In genomic region chrX:16826207-16826606, GRCh38 we compare ENCODE assay signal across 8 cellular contexts. TPM values are rescaled to one million over a fixed set of nuclear protein-coding genes. Genes with fewer than 3 reads are reported as not detected.
A peak's percentile ranks its signal among the peaks of the same experiment; 100 is the strongest.
DNase-seq lines count a peak whose midpoint lies in the region; ATAC-seq lines count a peak whose summit lies in the region.

No MANE protein-coding gene starts in this region.

- no peaks in the 10 kb centered on the region for H3K27me3 Mint-ChIP-seq in central memory CD8-positive, alpha-beta T cell

- no peak overlapping the region for H3K27ac Mint-ChIP-seq in central memory CD8-positive, alpha-beta T cell (ENCODE audit: low read depth)

- peaks cover 40% of the 10 kb centered on the region for H3K36me3 Mint-ChIP-seq in central memory CD8-positive, alpha-beta T cell (ENCODE audit: insufficient read depth)

- H3K9me3 Mint-ChIP-seq in central memory CD8-positive, alpha-beta T cell: no peaks in the 10 kb centered on the region

- no peak overlapping the region for H3K4me3 Mint-ChIP-seq in central memory CD8-positive, alpha-beta T cell

- DNase-seq in COR-L47 (lab: John Stamatoyannopoulos, UW): peak; percentile 9
- peak; percentile 66 for DNase-seq in NCI-H460 (ENCODE audit: extremely low read depth, low read depth)
- no peak for DNase-seq in central memory CD8-positive, alpha-beta T cell (ENCODE audit: low spot score in 2 of 2)
- DNase-seq in medulla oblongata (ENCODE audit: extremely low spot score): peak; percentile 48
- DNase-seq in stimulated activated CD4-positive, alpha-beta T cell treated with anti-CD3 and anti-CD28 coated beads, Interleukin-4, amount 100 ng/mL, for 24 hours: no peak

- no peaks in the 10 kb centered on the region for H3K4me1 Mint-ChIP-seq in central memory CD8-positive, alpha-beta T cell

- ATAC-seq in GM18861 (IDR thresholded peaks at IDR 0.05; ENCODE audit: unreplicated experiment) (peak; percentile 55), HG03520 (IDR thresholded peaks at IDR 0.05; ENCODE audit: unreplicated experiment) (no peak), GM19023 (IDR thresholded peaks at IDR 0.05; ENCODE audit: unreplicated experiment) (no peak)
- ATAC-seq in central memory CD8-positive, alpha-beta T cell (replicated peaks; ENCODE audit: extremely low read depth, poor library complexity, severe bottlenecking): peak; percentile 32

RNA-seq across cellular contexts. Expression of gene TXLNG, which starts 39.9 kb away (rescaled TPM):
- 32.6 and 38.3 TPM in 2 replicates for total RNA-seq in NCI-H460 (2014; rRNA removed; shearing (Covaris generic))
- 33.4 and 45.7 TPM in 2 replicates for polyA plus RNA-seq in NCI-H460 (2014; cell fraction: nucleus; rRNA removed)

RNA-seq across cellular contexts. Expression of gene RBBP7, which starts 44.0 kb away (rescaled TPM):
- 130 and 146 TPM in 2 replicates for total RNA-seq in NCI-H460 (2014; rRNA removed; shearing (Covaris generic))
- 194 and 204 TPM in 2 replicates for polyA plus RNA-seq in NCI-H460 (2014; cell fraction: nucleus; rRNA removed)

Comparison
In these comparisons a context has a peak if more than half of its experiments do, and no peak if none do; other contexts are left out.
1. DNase-seq: peak in COR-L47 (single experiment), NCI-H460 (single experiment) and medulla oblongata (single experiment); none in central memory CD8-positive, alpha-beta T cell (0 of 2) and stimulated activated CD4-positive, alpha-beta T cell treated with anti-CD3 and anti-CD28 coated beads, Interleukin-4, amount 100 ng/mL, for 24 hours (single experiment).
2. ATAC-seq: peak in GM18861 (single experiment) and central memory CD8-positive, alpha-beta T cell (single experiment); none in HG03520 (single experiment) and GM19023 (single experiment).